ENCODE assay signal across 21 cellular contexts in the genomic region with DNA sequence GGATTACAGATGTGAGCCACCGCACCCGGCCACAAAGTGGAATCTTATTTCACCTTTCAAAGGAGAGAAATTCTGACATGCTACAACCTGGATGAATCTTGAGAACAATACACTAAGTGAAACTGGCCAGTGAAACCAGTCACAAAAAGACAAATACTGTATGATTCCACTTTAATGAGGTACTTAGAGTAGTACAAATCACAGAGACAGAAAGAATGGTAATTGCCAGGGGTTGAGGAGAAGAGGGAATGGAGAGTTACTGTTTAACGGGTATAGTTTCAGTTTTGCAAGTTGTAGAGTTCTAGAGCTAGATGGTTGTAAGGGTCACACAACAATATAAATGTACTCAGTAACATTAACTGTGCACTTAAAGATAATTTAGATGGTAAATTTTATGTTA.
"Had no signal": no experiment of that assay in that cellular context is flagged by ENCODE, and none has a peak within 500 bp of the region (broad histone marks: within the 10 kb centered on the region; RNA-seq: fewer than 3 reads in every experiment).

No MANE protein-coding gene starts in this region.

- FAIRE-seq: kidney, small intestine had no signal

- H3K4me1 Mint-ChIP-seq: nephron had no signal

- H3K27me3 ChIP-seq: esophagus muscularis mucosa, gastroesophageal sphincter, suprapubic skin, thyroid gland, upper lobe of left lung, uterus had no signal

- H3K4me3 Mint-ChIP-seq: dendritic cell treated with granulocyte-macrophage colony-stimulating factor and Interleukin-4, amounts not matched to agents 40 ng/mL and 50 ng/mL, for 4 days; effector memory CD8-positive, alpha-beta T cell; nephron had no signal

- H3K36me3 ChIP-seq: gastroesophageal sphincter, suprapubic skin, thyroid gland, upper lobe of left lung, uterus had no signal

- H3K27ac ChIP-seq: epithelial cell of prostate, esophagus muscularis mucosa, gastroesophageal sphincter, parathyroid adenoma, suprapubic skin, thyroid gland, upper lobe of left lung, uterus had no signal

- H3K4me3 ChIP-seq: esophagus muscularis mucosa, gastroesophageal sphincter, lung, suprapubic skin, thyroid gland, upper lobe of left lung, uterus had no signal

- H3K9me3 Mint-ChIP-seq: dendritic cell treated with granulocyte-macrophage colony-stimulating factor and Interleukin-4, amounts not matched to agents 40 ng/mL and 50 ng/mL, for 4 days; effector memory CD8-positive, alpha-beta T cell; naive B cell; nephron had no signal

- H3K9me3 ChIP-seq: esophagus muscularis mucosa, gastroesophageal sphincter, suprapubic skin, thyroid gland, upper lobe of left lung, uterus had no signal

- DNase-seq: effector memory CD8-positive, alpha-beta T cell; glutamatergic neuron; kidney; left cardiac atrium; left ventricle myocardium superior; mesenchymal stem cell; naive B cell; small intestine; stimulated activated CD4-positive, alpha-beta T cell treated with anti-CD3 and anti-CD28 coated beads, Interleukin-2, amount 100 ng/mL, for 48 hours; stimulated activated naive CD4-positive, alpha-beta T cell treated with Interleukin-2 at 50 U/mL for 16 hours; thyroid gland; upper lobe of left lung; uterus had no signal

- H3K27me3 Mint-ChIP-seq: dendritic cell treated with granulocyte-macrophage colony-stimulating factor and Interleukin-4, amounts not matched to agents 40 ng/mL and 50 ng/mL, for 4 days; effector memory CD8-positive, alpha-beta T cell; naive B cell had no signal

- H3K4me1 ChIP-seq: uterus had no signal

- H3K27ac Mint-ChIP-seq: dendritic cell treated with granulocyte-macrophage colony-stimulating factor and Interleukin-4, amounts not matched to agents 40 ng/mL and 50 ng/mL, for 4 days; nephron had no signal

- H3K9ac ChIP-seq: parathyroid adenoma had no signal
